In genomic region chr6:149897855-149898744, GRCh38 we compare ENCODE assay signal across 8 cellular contexts. TPM values are rescaled to one million over a fixed set of nuclear protein-coding genes. Genes with fewer than 3 reads are reported as not detected.
DNase-seq lines count a peak whose midpoint lies in the region; ATAC-seq and TF ChIP-seq lines count a peak whose summit lies in the region.

RAET1E (minus strand) TSS chr6:149898113; CDS start chr6:149890901, 7,212 bp downstream.

- H3K79me1 ChIP-seq in mesenchymal stem cell (replicated peaks; ENCODE audit: low read length, poor library complexity, severe bottlenecking) = no peaks in the 10 kb centered on the region

- intact Hi-C loops in heart right ventricle (cut with DNase I) (loop anchor here in 2 of 10 donors (2.0 kb wide), 2 partner anchors 27 to 33 kb away; partner anchors contain the start of gene LRP11 (in 1 of the 2)), Right ventricle myocardium superior (cut with DNase I) (no loop called here)

- peak within 1 kb of the TSS; percentile 67 to 88 for H3K18ac ChIP-seq in mesenchymal stem cell (ENCODE audit: low read depth in 1 of 2, low read length in 2 of 2)

- peak within 1 kb of the TSS; percentile 81 for H4K8ac ChIP-seq in mesenchymal stem cell (ENCODE audit: low read length)

- TF ChIP-seq CTCF in heart right ventricle (IDR thresholded peaks at IDR 0.05) (no peak), brain microvascular endothelial cell (IDR thresholded peaks at IDR 0.05; ENCODE audit: low read depth, low read length, missing control alignments) (peak; percentile 8)

- H2BK120ac ChIP-seq in mesenchymal stem cell (ENCODE audit: low read depth, low read length) = peak within 1 kb of the TSS; percentile 67

- H3K4me1 ChIP-seq in heart right ventricle = peaks cover 6 to 35% (median 27%) of the 10 kb centered on the region in 9 donors
- H3K4me1 ChIP-seq in mesenchymal stem cell (ENCODE audit: control insufficient read depth, insufficient read depth, low read depth, low read length) = peaks cover 4% of the 10 kb centered on the region

- H3K4me3 ChIP-seq in heart right ventricle (peak within 1 kb of the TSS in 6 of 10 donors; percentile 11 to 30 (median 19)), brain microvascular endothelial cell (ENCODE audit: low read depth, low read length) (no peak within 1 kb of the TSS), mesenchymal stem cell (ENCODE audit: insufficient read depth in 1 of 2, low read depth in 1 of 2, low read length in 2 of 2) (peak within 1 kb of the TSS in 1 of 2 experiments; percentile 74)

- peak within 1 kb of the TSS in 1 of 2 experiments; percentile 9 for H3K4ac ChIP-seq in mesenchymal stem cell (ENCODE audit: low read depth in 1 of 2, low read length in 2 of 2)

- no peak within 1 kb of the TSS for H3K14ac ChIP-seq in mesenchymal stem cell (ENCODE audit: low read length in 2 of 2)

- ATAC-seq in heart right ventricle = peak in 1 of 8 donors; percentile 8
- ATAC-seq in Right ventricle myocardium superior (ENCODE audit: poor library complexity) = no peak

- H2BK5ac ChIP-seq in mesenchymal stem cell (ENCODE audit: low read depth, low read length, poor library complexity, severe bottlenecking) = no peak within 1 kb of the TSS

- peak within 1 kb of the TSS; percentile 64 for H4K91ac ChIP-seq in mesenchymal stem cell (ENCODE audit: low read length)

- in situ Hi-C loops in brain microvascular endothelial cell (cut with HindIII; ENCODE audit: low pct_ligation_motif_present, low sequenced_read_pairs) = no loop called here

- H2AFZ ChIP-seq in mesenchymal stem cell (ENCODE audit: low read depth, low read length) = no peak within 1 kb of the TSS

- H3K36me3 ChIP-seq in heart right ventricle (no peaks in the 10 kb centered on the region), brain microvascular endothelial cell (replicated peaks) (no peaks in the 10 kb centered on the region), mesenchymal stem cell (ENCODE audit: control insufficient read depth in 1 of 2, insufficient read depth in 2 of 2, low read depth in 1 of 2, low read length in 2 of 2) (no peaks in the 10 kb centered on the region)

- peak within 1 kb of the TSS; percentile 89 for H3K9ac ChIP-seq in mesenchymal stem cell (ENCODE audit: low read length)

- no peak within 1 kb of the TSS for H3K4me2 ChIP-seq in mesenchymal stem cell (ENCODE audit: low read length, poor library complexity, severe bottlenecking)

- H2BK12ac ChIP-seq in mesenchymal stem cell (ENCODE audit: low read length in 2 of 2) = peak within 1 kb of the TSS; percentile 62 to 92

- H3K27ac ChIP-seq in heart right ventricle (peak within 1 kb of the TSS in 9 of 10 donors; percentile 50 to 83 (median 70)), brain microvascular endothelial cell (peak within 1 kb of the TSS; percentile 11), mesenchymal stem cell (ENCODE audit: low read length, poor library complexity, severe bottlenecking) (no peak within 1 kb of the TSS)

- no peaks in the 10 kb centered on the region for H3K27me3 ChIP-seq in heart right ventricle
- H3K27me3 ChIP-seq in brain microvascular endothelial cell (replicated peaks) = no peaks in the 10 kb centered on the region
- H3K27me3 ChIP-seq in mesenchymal stem cell (ENCODE audit: control insufficient read depth in 1 of 2, insufficient read depth in 1 of 2, low read length in 2 of 2) = peaks cover 0 to 13% of the 10 kb centered on the region in 2 experiments

- no peaks in the 10 kb centered on the region for H3K9me3 ChIP-seq in heart right ventricle
- no peaks in the 10 kb centered on the region for H3K9me3 ChIP-seq in mesenchymal stem cell (ENCODE audit: control insufficient read depth, low read length)

- peak within 1 kb of the TSS; percentile 91 for H2BK15ac ChIP-seq in mesenchymal stem cell (ENCODE audit: low read depth, poor library complexity, severe bottlenecking)

- no peak within 1 kb of the TSS for H2AK5ac ChIP-seq in mesenchymal stem cell (ENCODE audit: low read length, severe bottlenecking)

- DNase-seq in heart right ventricle (no peak), Right ventricle myocardium superior (no peak), brain microvascular endothelial cell (no peak), mesenchymal stem cell (no peak), H4 (ENCODE audit: low spot score) (no peak), COR-L47 (lab: John Stamatoyannopoulos, UW) (no peak), medulla oblongata (ENCODE audit: extremely low spot score) (no peak), SIG-M5 (lab: John Stamatoyannopoulos, UW) (no peak)

- no peak within 1 kb of the TSS for H3K23ac ChIP-seq in mesenchymal stem cell (ENCODE audit: low read length in 2 of 2)

- WGBS in heart right ventricle, 2 donors = 76 to 84% methylated on average over 17 of the region's 17 CpGs
- WGBS in mesenchymal stem cell = 87% methylated on average over 17 of the region's 17 CpGs

RNA-seq across cellular contexts. Expression of gene RAET1E, which starts in this region (rescaled TPM):
- 1 to 10 TPM in 1 of 10 donors, under 1 TPM in 6, not detected in 3; 0.15 to 1.4 (median 0.48) TPM for total RNA-seq in heart right ventricle
- polyA plus RNA-seq in heart right ventricle = under 1 TPM; 0.29 to 0.33 TPM
- 0.48 TPM for total RNA-seq in Right ventricle myocardium superior
- 0.21 TPM for polyA plus RNA-seq in mesenchymal stem cell (2013, experiment 1 of 2)
- 0.25 TPM for polyA plus RNA-seq in mesenchymal stem cell (2013, experiment 2 of 2)
- total RNA-seq in H4 (2014; rRNA removed; shearing (Covaris generic)) = not detected in 2 replicates
